ENCODE assay signal across 21 cellular contexts in genomic region chr1:94093351-94093750, GRCh38. TPM values are rescaled to one million over a fixed set of nuclear protein-coding genes. Genes with fewer than 3 reads are reported as not detected.
DNase-seq lines count a peak whose midpoint lies in the region; ATAC-seq, FAIRE-seq and TF ChIP-seq lines count a peak whose summit lies in the region.
"Had no signal": no experiment of that assay in that cellular context is flagged by ENCODE, and none has a peak within 500 bp of the region (broad histone marks: within the 10 kb centered on the region; RNA-seq: fewer than 3 reads in every experiment).

No MANE protein-coding gene starts in this region.

- no peaks in the 10 kb centered on the region for H3K36me3 ChIP-seq in HUES48 (ENCODE audit: control insufficient read depth, insufficient read depth, low read length)
- no peaks in the 10 kb centered on the region for H3K36me3 ChIP-seq in kidney (ENCODE audit: control insufficient read depth in 1 of 2, insufficient read depth in 2 of 2, low read length in 2 of 2)
- no peaks in the 10 kb centered on the region for H3K36me3 ChIP-seq in ovary

- TF ChIP-seq EP300 in ovary (IDR thresholded peaks at IDR 0.05) = no peak

- H3K27me3 ChIP-seq in HUES48 (ENCODE audit: control insufficient read depth, insufficient read depth, low read length) = no peaks in the 10 kb centered on the region
- H3K27me3 ChIP-seq in ovary = no peaks in the 10 kb centered on the region

- DNase-seq in kidney = no peak
- DNase-seq in activated CD4-positive, alpha-beta T cell treated with anti-CD3 and anti-CD28 coated beads, Interleukin-2, amount 10 ng/mL, durations not matched to agents 7 days and 5 days = no peak
- no peak for DNase-seq in HEK293T (ENCODE audit: extremely low spot score)
- DNase-seq in ovary = no peak
- DNase-seq: activated CD4-positive, CD25-positive, alpha-beta regulatory T cell; activated CD8-positive, alpha-beta memory T cell treated with anti-CD3 and anti-CD28 coated beads, Interleukin-2, amount 50 U/mL, for 48 hours; activated naive CD4-positive, alpha-beta T cell treated with anti-CD3 and anti-CD28 coated beads, Interleukin-2, amount 50 U/mL, for 16 hours; AML-193; DMS 273 treated with DMSO at 0.1 percent for 48 hours; H9; hypothalamus; NCI-H2029 treated with DMSO at 0.1 percent for 48 hours; NCI-H69; stimulated activated naive CD8-positive, alpha-beta T cell treated with anti-CD3 and anti-CD28 coated beads, Interleukin-15, Interleukin-2, amounts not matched to agents 100 U/mL and 50 U/mL, for 24 hours had no signal

- ATAC-seq in GM18867 (IDR thresholded peaks at IDR 0.05; ENCODE audit: unreplicated experiment) = no peak
- ATAC-seq: stimulated activated naive CD8-positive, alpha-beta T cell treated with anti-CD3 and anti-CD28 coated beads, Interleukin-15, Interleukin-2, amounts not matched to agents 100 U/mL and 50 U/mL, for 24 hours had no signal

- H3K9me3 Mint-ChIP-seq in activated CD4-positive, alpha-beta T cell treated with anti-CD3 and anti-CD28 coated beads, Interleukin-2, amount 10 ng/mL, durations not matched to agents 7 days and 5 days = no peaks in the 10 kb centered on the region
- H3K9me3 Mint-ChIP-seq: central memory CD8-positive, alpha-beta T cell; H9 had no signal

- peaks cover 7% of the 10 kb centered on the region for H3K27me3 Mint-ChIP-seq in activated CD4-positive, alpha-beta T cell treated with anti-CD3 and anti-CD28 coated beads, Interleukin-2, amount 10 ng/mL, durations not matched to agents 7 days and 5 days

- peaks cover 21% of the 10 kb centered on the region for H3K4me1 Mint-ChIP-seq in activated CD4-positive, alpha-beta T cell treated with anti-CD3 and anti-CD28 coated beads, Interleukin-2, amount 10 ng/mL, durations not matched to agents 7 days and 5 days

- H3K4me3 Mint-ChIP-seq in activated CD4-positive, alpha-beta T cell treated with anti-CD3 and anti-CD28 coated beads, Interleukin-2, amount 10 ng/mL, durations not matched to agents 7 days and 5 days = no peak overlapping the region
- H3K4me3 Mint-ChIP-seq: central memory CD8-positive, alpha-beta T cell; H9 had no signal

- POLR2A ChIA-PET in activated CD4-positive, alpha-beta T cell treated with anti-CD3 and anti-CD28 coated beads, Interleukin-2, amount 10 ng/mL, durations not matched to agents 7 days and 5 days (lab: Charles Lee) = no interaction called here
- POLR2A ChIA-PET in HEK293T (lab: Yijun Ruan, JAX) = no interaction called here

- H3K4me3 ChIP-seq in HUES48 (ENCODE audit: low read depth, low read length) (no peak overlapping the region), kidney (ENCODE audit: low read length in 2 of 2) (no peak overlapping the region), skin epidermis (no peak overlapping the region), ovary (no peak overlapping the region)

- no peak for FAIRE-seq in kidney (lab: Jason Lieb, UNC)

- no peaks in the 10 kb centered on the region for H3K36me3 Mint-ChIP-seq in activated CD4-positive, alpha-beta T cell treated with anti-CD3 and anti-CD28 coated beads, Interleukin-2, amount 10 ng/mL, durations not matched to agents 7 days and 5 days (ENCODE audit: low read depth)

- H3K9ac ChIP-seq in HUES48 (ENCODE audit: low read depth, low read length) (no peak overlapping the region), kidney (ENCODE audit: low read length in 2 of 2) (no peak overlapping the region)

- 91 to 94% (median 92%) methylated on average over 4 of the region's 4 CpGs for WGBS in ovary, 3 donors

- TF ChIP-seq CTCF in kidney (IDR thresholded peaks at IDR 0.05; ENCODE audit: borderline replicate concordance, extremely low read depth, insufficient read depth) (no peak), ovary (IDR thresholded peaks at IDR 0.05) (no peak)

- TF ChIP-seq POLR2A in ovary (IDR thresholded peaks at IDR 0.05) = no peak

- intact Hi-C loops in kidney (cut with DNase I) (no loop called here), ovary (cut with DNase I) (no loop called here)

- H3K4me1 ChIP-seq in HUES48 (ENCODE audit: control insufficient read depth, insufficient read depth, low read length) (peaks cover 24% of the 10 kb centered on the region), kidney (ENCODE audit: control insufficient read depth in 1 of 2, insufficient read depth in 1 of 2, low read depth in 1 of 2, low read length in 2 of 2) (peaks cover 22 to 34% of the 10 kb centered on the region in 2 donors), ovary (ENCODE audit: insufficient read depth) (peaks cover 33% of the 10 kb centered on the region)

- peak overlapping the region; percentile 71 for H3K27ac ChIP-seq in HUES48 (ENCODE audit: low read depth, low read length)
- peak overlapping the region; percentile 63 for H3K27ac ChIP-seq in angular gyrus (ENCODE audit: low read depth, low read length)
- H3K27ac ChIP-seq in kidney (ENCODE audit: low read depth in 2 of 2, low read length in 2 of 2) = peak overlapping the region; percentile 77 to 87
- H3K27ac ChIP-seq in skin epidermis = peak overlapping the region in 19 of 21 experiments; percentile 18 to 88 (median 76)
- peak overlapping the region in 1 of 2 donors; percentile 78 for H3K27ac ChIP-seq in ovary
- H3K27ac ChIP-seq: HL-60 had no signal

- CTCF ChIA-PET in activated CD4-positive, alpha-beta T cell treated with anti-CD3 and anti-CD28 coated beads, Interleukin-2, amount 10 ng/mL, durations not matched to agents 7 days and 5 days (lab: Charles Lee) = no interaction called here
- CTCF ChIA-PET in HEK293T (lab: Yijun Ruan, JAX) = no interaction called here

- no peak overlapping the region for H3K27ac Mint-ChIP-seq in activated CD4-positive, alpha-beta T cell treated with anti-CD3 and anti-CD28 coated beads, Interleukin-2, amount 10 ng/mL, durations not matched to agents 7 days and 5 days

- no peaks in the 10 kb centered on the region for H3K9me3 ChIP-seq in HUES48 (ENCODE audit: control insufficient read depth, insufficient read depth, low read length)
- no peaks in the 10 kb centered on the region for H3K9me3 ChIP-seq in kidney (ENCODE audit: control insufficient read depth in 1 of 2, low read length in 2 of 2)
- H3K9me3 ChIP-seq in ovary = no peaks in the 10 kb centered on the region

TF ChIP-seq in HEK293T, 16 proteins besides CTCF, POLR2A, EP300 and RAD21:
- no peak for TF ChIP-seq CTBP1 (IDR thresholded peaks at IDR 0.05; ENCODE audit: borderline replicate concordance)
- no peak for TF ChIP-seq SP1 (IDR thresholded peaks at IDR 0.05)

RNA-seq across cellular contexts. Expression of gene ABCA4, which starts 27.6 kb away (rescaled TPM):
- 1.5 TPM for total RNA-seq in kidney
- polyA plus RNA-seq in kidney (ENCODE audit: insufficient read depth, low read depth, low replicate concordance) = 2.1 TPM
- total RNA-seq in activated CD4-positive, alpha-beta T cell treated with anti-CD3 and anti-CD28 coated beads, Interleukin-2, amount 10 ng/mL, durations not matched to agents 7 days and 5 days = not detected
- 1 to 10 TPM in 1 of 7 donors, under 1 TPM in 6; 0.12 to 3.1 (median 0.32) TPM for total RNA-seq in ovary
- polyA plus RNA-seq in ovary = 1 to 10 TPM in 1 of 2 donors, under 1 TPM in 1; 0.42 to 1.2 TPM
- total RNA-seq: epithelial cell of proximal tubule, H9 had no signal
